ENCODE assay signal across 1 cellular context in genomic region chr17:81991684-81992513, GRCh38.
A peak's percentile ranks its signal among the peaks of the same experiment; 100 is the strongest.
TF ChIP-seq lines count a peak whose summit lies in the region.

No MANE protein-coding gene starts in this region.

TF ChIP-seq in HepG2, 621 proteins besides CTCF, POLR2A, EP300 and RAD21 (continued from another document and continues in another):
- TF ChIP-seq EHMT2 (IDR thresholded peaks at IDR 0.05; ENCODE audit: borderline replicate concordance, low read depth, low read length) (no peak), MED8 (CRISPR knock-in tag; IDR thresholded peaks at IDR 0.05; ENCODE audit: insufficient replicate concordance) (peak; percentile 93), ZFYVE20 (CRISPR knock-in tag; IDR thresholded peaks at IDR 0.05; ENCODE audit: borderline replicate concordance, low read depth) (0 out of 2 replicates have a peak, but pooled peaks have one; percentile 5), NR2F6 (IDR thresholded peaks at IDR 0.05) (peak; percentile 26; the same call in 1 of the 2 replicates), NR2F6 (CRISPR knock-in tag; IDR thresholded peaks at IDR 0.05) (peak; percentile 78), GMEB2 (CRISPR knock-in tag; IDR thresholded peaks at IDR 0.05; ENCODE audit: low read depth) (no peak), HNF4G (IDR thresholded peaks at IDR 0.05; ENCODE audit: borderline replicate concordance, low read depth, low read length) (peak; percentile 58; the same call in 1 of the 2 replicates), HNF4G (CRISPR knock-in tag; IDR thresholded peaks at IDR 0.05; ENCODE audit: borderline replicate concordance, low read depth) (no peak; the same call in 1 of the 2 replicates), ARID2 (CRISPR knock-in tag; IDR thresholded peaks at IDR 0.05; ENCODE audit: borderline replicate concordance) (peak; percentile 82), THAP8 (CRISPR knock-in tag; IDR thresholded peaks at IDR 0.05; ENCODE audit: borderline replicate concordance) (peak; percentile 71; the same call in 1 of the 2 replicates), CEBPZ (IDR thresholded peaks at IDR 0.05; ENCODE audit: low read length) (no peak), IRF2 (CRISPR knock-in tag; IDR thresholded peaks at IDR 0.05) (peak; percentile 72), ZNF33A (CRISPR knock-in tag; IDR thresholded peaks at IDR 0.05; ENCODE audit: borderline replicate concordance) (peak; percentile 20), ZNF7 (CRISPR knock-in tag; IDR thresholded peaks at IDR 0.05) (peak; percentile 61; the same call in 1 of the 2 replicates), ZNF124 (CRISPR knock-in tag; IDR thresholded peaks at IDR 0.05) (peak; percentile 31; the same call in 1 of the 2 replicates), CHD2 (IDR thresholded peaks at IDR 0.05; ENCODE audit: low read depth, low read length) (no peak; the same call in 1 of the 2 replicates), GLI4 (CRISPR knock-in tag; IDR thresholded peaks at IDR 0.05; ENCODE audit: borderline replicate concordance) (peak; percentile 81), PCBP1 (IDR thresholded peaks at IDR 0.05; ENCODE audit: borderline replicate concordance, low read depth, low read length) (peak; percentile 96), ZNF17 (CRISPR knock-in tag; IDR thresholded peaks at IDR 0.05) (no peak; the same call in 1 of the 2 replicates), FOXA3 (CRISPR knock-in tag; IDR thresholded peaks at IDR 0.05) (peak; percentile 75), ZFP91 (CRISPR knock-in tag; IDR thresholded peaks at IDR 0.05; ENCODE audit: borderline replicate concordance) (peak; percentile 93), ATF5 (CRISPR knock-in tag; IDR thresholded peaks at IDR 0.05; ENCODE audit: low read depth) (no peak; the same call in 1 of the 2 replicates), ZNF282 (IDR thresholded peaks at IDR 0.05; ENCODE audit: partially characterized antibody) (no peak), PAWR (CRISPR knock-in tag; IDR thresholded peaks at IDR 0.05; ENCODE audit: borderline replicate concordance) (no peak), ZNF275 (CRISPR knock-in tag; IDR thresholded peaks at IDR 0.05; ENCODE audit: borderline replicate concordance) (peak; percentile 92; the same call in 1 of the 2 replicates), NFYC (CRISPR knock-in tag; IDR thresholded peaks at IDR 0.05) (peak; percentile 58; the same call in 1 of the 2 replicates), MTA1 (CRISPR knock-in tag; IDR thresholded peaks at IDR 0.05; ENCODE audit: borderline replicate concordance) (peak; percentile 80; the same call in 1 of the 2 replicates), ZNF333 (CRISPR knock-in tag; IDR thresholded peaks at IDR 0.05; ENCODE audit: borderline replicate concordance) (no peak; the same call in 1 of the 2 replicates), HDAC2 (CRISPR knock-in tag; IDR thresholded peaks at IDR 0.05) (peak; percentile 88), ZNF432 (CRISPR knock-in tag; IDR thresholded peaks at IDR 0.05; ENCODE audit: borderline replicate concordance) (peak; percentile 19; the same call in 1 of the 2 replicates), MZF1 (CRISPR knock-in tag; IDR thresholded peaks at IDR 0.05; ENCODE audit: borderline replicate concordance) (no peak; the same call in 1 of the 2 replicates), JUN (CRISPR knock-in tag; IDR thresholded peaks at IDR 0.05) (no peak), ZSCAN20 (CRISPR knock-in tag; IDR thresholded peaks at IDR 0.05; ENCODE audit: borderline replicate concordance) (peak; percentile 96; the same call in 1 of the 2 replicates), ZNF713 (CRISPR knock-in tag; IDR thresholded peaks at IDR 0.05) (peak; percentile 89; the same call in 1 of the 2 replicates), MAFG (CRISPR knock-in tag; IDR thresholded peaks at IDR 0.05) (no peak), DMAP1 (CRISPR knock-in tag; IDR thresholded peaks at IDR 0.05) (peak; percentile 93), TFE3 (CRISPR knock-in tag; IDR thresholded peaks at IDR 0.05) (peak; percentile 89), MXD4 (CRISPR knock-in tag; IDR thresholded peaks at IDR 0.05) (peak; percentile 90), ZNF607 (CRISPR knock-in tag; IDR thresholded peaks at IDR 0.05; ENCODE audit: borderline replicate concordance) (no peak), ATF2 (CRISPR knock-in tag; IDR thresholded peaks at IDR 0.05) (peak; percentile 89), TOPORS (CRISPR knock-in tag; IDR thresholded peaks at IDR 0.05) (peak; percentile 92), ZNF326 (CRISPR knock-in tag; IDR thresholded peaks at IDR 0.05; ENCODE audit: borderline replicate concordance) (peak; percentile 30; the same call in 1 of the 2 replicates), ZBTB44 (CRISPR knock-in tag; IDR thresholded peaks at IDR 0.05) (peak; percentile 22; the same call in 1 of the 2 replicates), ZNF136 (CRISPR knock-in tag; IDR thresholded peaks at IDR 0.05; ENCODE audit: low read depth) (0 out of 2 replicates have a peak, but pooled peaks have one; percentile 75), ZNF160 (CRISPR knock-in tag; IDR thresholded peaks at IDR 0.05) (0 out of 2 replicates have a peak, but pooled peaks have one; percentile 48), SAFB2 (CRISPR knock-in tag; IDR thresholded peaks at IDR 0.05; ENCODE audit: borderline replicate concordance, low read depth) (no peak), HMG20B (CRISPR knock-in tag; conservative IDR thresholded peaks at IDR 0.05) (peak; percentile 72; the same call in 1 of the 2 replicates)
